In genomic region chr7:79185605-79186004, GRCh38 we compare ENCODE assay signal across 1 cellular context.
TF ChIP-seq lines count a peak whose summit lies in the region.

No MANE protein-coding gene starts in this region.

TF ChIP-seq in HepG2, 621 proteins besides CTCF, POLR2A, EP300 and RAD21 (continued from another document):
- TF ChIP-seq ZNF556 (CRISPR knock-in tag; IDR thresholded peaks at IDR 0.05; ENCODE audit: borderline replicate concordance) = no peak
- TF ChIP-seq ZNF512B (CRISPR knock-in tag; IDR thresholded peaks at IDR 0.05; ENCODE audit: borderline replicate concordance) = no peak
- TF ChIP-seq GFI1 (CRISPR knock-in tag; IDR thresholded peaks at IDR 0.05; ENCODE audit: borderline replicate concordance) = no peak
TF ChIP-seq in HepG2: peak in this region for 0.
